20 cellular contexts compared by ENCODE assay signal in the genomic region with DNA sequence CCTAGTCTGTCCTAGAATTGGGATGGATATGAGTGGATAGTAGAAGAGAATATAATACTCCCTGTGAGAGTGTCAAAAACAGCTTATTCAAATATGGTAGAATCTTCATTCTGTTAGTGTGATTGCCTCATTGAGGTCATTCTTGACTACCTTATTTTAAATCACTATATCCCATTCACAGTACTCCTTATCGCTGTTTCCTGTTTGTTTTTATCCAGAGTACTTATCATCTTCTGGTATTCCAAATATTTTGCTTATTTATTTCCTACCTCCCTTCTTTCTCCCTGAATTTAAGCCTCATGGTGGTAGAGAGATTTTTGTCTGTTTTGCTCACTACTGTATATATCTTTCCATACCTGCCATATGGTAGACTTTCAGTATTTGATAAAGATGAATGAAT. TPM values are rescaled to one million over a fixed set of nuclear protein-coding genes. Genes with fewer than 3 reads are reported as not detected.
DNase-seq lines count a peak whose midpoint lies in the region; ATAC-seq and TF ChIP-seq lines count a peak whose summit lies in the region.
"Had no signal": no experiment of that assay in that cellular context is flagged by ENCODE, and none has a peak within 500 bp of the region (broad histone marks: within the 10 kb centered on the region; RNA-seq: fewer than 3 reads in every experiment).

No MANE protein-coding gene starts in this region.

- peaks cover 8% of the 10 kb centered on the region for H3K9me3 Mint-ChIP-seq in activated CD4-positive, alpha-beta T cell treated with anti-CD3 and anti-CD28 coated beads, Interleukin-2, amount 10 ng/mL, durations not matched to agents 24 days and 14 days
- peaks cover 6% of the 10 kb centered on the region for H3K9me3 Mint-ChIP-seq in activated CD4-positive, alpha-beta memory T cell treated with anti-CD3 and anti-CD28 coated beads, Interleukin-2, amount 10 ng/mL, durations not matched to agents 7 days and 5 days
- peaks cover 0 to 7% of the 10 kb centered on the region in 2 donors for H3K9me3 Mint-ChIP-seq in stimulated activated naive CD8-positive, alpha-beta T cell treated with anti-CD3 and anti-CD28 coated beads, Interleukin-15, amount 100 ng/mL, for 72 hours
- H3K9me3 Mint-ChIP-seq: T-cell had no signal

- CTCF ChIA-PET in activated CD4-positive, alpha-beta memory T cell treated with anti-CD3 and anti-CD28 coated beads, Interleukin-2, amount 10 ng/mL, durations not matched to agents 7 days and 5 days (lab: Charles Lee): interaction anchor here (0.5 to 3.2 kb wide), 3 partner anchors 9 to 67 kb away, joined by 3 to 11 read pairs (median 6); partner anchors contain the start of gene NDFIP2

- H4K20me1 ChIP-seq in hepatocyte (ENCODE audit: insufficient read depth, poor library complexity, severe bottlenecking): peaks cover 60% of the 10 kb centered on the region

- H3K4me1 ChIP-seq in hepatocyte (ENCODE audit: insufficient read depth): peaks cover 26% of the 10 kb centered on the region
- peaks cover 76% of the 10 kb centered on the region for H3K4me1 ChIP-seq in suprapubic skin
- no peaks in the 10 kb centered on the region for H3K4me1 ChIP-seq in uterus

- H3K27ac Mint-ChIP-seq in activated CD4-positive, alpha-beta T cell treated with anti-CD3 and anti-CD28 coated beads, Interleukin-2, amount 10 ng/mL, durations not matched to agents 24 days and 14 days: peak overlapping the region; percentile 92
- H3K27ac Mint-ChIP-seq in activated CD4-positive, alpha-beta memory T cell treated with anti-CD3 and anti-CD28 coated beads, Interleukin-2, amount 10 ng/mL, durations not matched to agents 7 days and 5 days: peak overlapping the region; percentile 75
- H3K27ac Mint-ChIP-seq in stimulated activated naive CD8-positive, alpha-beta T cell treated with anti-CD3 and anti-CD28 coated beads, Interleukin-15, amount 100 ng/mL, for 72 hours: no peak overlapping the region
- H3K27ac Mint-ChIP-seq: CD4-positive, alpha-beta memory T cell had no signal

- peak overlapping the region; percentile 51 for H3K4me2 ChIP-seq in hepatocyte

- TF ChIP-seq CTCF in hepatocyte (IDR thresholded peaks at IDR 0.05; ENCODE audit: poor library complexity): no peak
- no peak for TF ChIP-seq CTCF in suprapubic skin (IDR thresholded peaks at IDR 0.05)
- no peak for TF ChIP-seq CTCF in uterus (IDR thresholded peaks at IDR 0.05)

- no peak overlapping the region for H2AFZ ChIP-seq in hepatocyte

- H3K4me3 Mint-ChIP-seq in activated CD4-positive, alpha-beta T cell treated with anti-CD3 and anti-CD28 coated beads, Interleukin-2, amount 10 ng/mL, durations not matched to agents 24 days and 14 days: peak overlapping the region; percentile 77
- H3K4me3 Mint-ChIP-seq in activated CD4-positive, alpha-beta memory T cell treated with anti-CD3 and anti-CD28 coated beads, Interleukin-2, amount 10 ng/mL, durations not matched to agents 7 days and 5 days: no peak overlapping the region
- H3K4me3 Mint-ChIP-seq in stimulated activated naive CD8-positive, alpha-beta T cell treated with anti-CD3 and anti-CD28 coated beads, Interleukin-15, amount 100 ng/mL, for 72 hours: no peak overlapping the region
- H3K4me3 Mint-ChIP-seq: CD4-positive, alpha-beta memory T cell had no signal

- ATAC-seq in stimulated activated naive CD8-positive, alpha-beta T cell treated with anti-CD3 and anti-CD28 coated beads, Interleukin-15, amount 100 ng/mL, for 72 hours: no peak
- ATAC-seq: right cardiac atrium had no signal

- H3K27ac ChIP-seq in hepatocyte (peak overlapping the region; percentile 51), suprapubic skin (peak overlapping the region; percentile 87), uterus (no peak overlapping the region)
- H3K27ac ChIP-seq: coronary artery, neutrophil, Peyer's patch had no signal

- no peaks in the 10 kb centered on the region for H3K27me3 Mint-ChIP-seq in activated CD4-positive, alpha-beta T cell treated with anti-CD3 and anti-CD28 coated beads, Interleukin-2, amount 10 ng/mL, durations not matched to agents 24 days and 14 days
- no peaks in the 10 kb centered on the region for H3K27me3 Mint-ChIP-seq in activated CD4-positive, alpha-beta memory T cell treated with anti-CD3 and anti-CD28 coated beads, Interleukin-2, amount 10 ng/mL, durations not matched to agents 7 days and 5 days
- no peaks in the 10 kb centered on the region for H3K27me3 Mint-ChIP-seq in stimulated activated naive CD8-positive, alpha-beta T cell treated with anti-CD3 and anti-CD28 coated beads, Interleukin-15, amount 100 ng/mL, for 72 hours
- H3K27me3 Mint-ChIP-seq: CD4-positive, alpha-beta memory T cell; T-cell had no signal

- H3K36me3 Mint-ChIP-seq in activated CD4-positive, alpha-beta T cell treated with anti-CD3 and anti-CD28 coated beads, Interleukin-2, amount 10 ng/mL, durations not matched to agents 24 days and 14 days (ENCODE audit: low read depth): peaks cover 62% of the 10 kb centered on the region
- peaks cover 26% of the 10 kb centered on the region for H3K36me3 Mint-ChIP-seq in activated CD4-positive, alpha-beta memory T cell treated with anti-CD3 and anti-CD28 coated beads, Interleukin-2, amount 10 ng/mL, durations not matched to agents 7 days and 5 days (ENCODE audit: low read depth)

- no peak for DNase-seq in activated CD4-positive, alpha-beta T cell treated with anti-CD3 and anti-CD28 coated beads, Interleukin-2, amount 10 ng/mL, durations not matched to agents 24 days and 14 days
- no peak for DNase-seq in activated CD4-positive, alpha-beta T cell treated with anti-CD3 and anti-CD28 coated beads for 48 hours
- DNase-seq in activated CD4-positive, alpha-beta memory T cell treated with anti-CD3 and anti-CD28 coated beads, Interleukin-2, amount 10 ng/mL, durations not matched to agents 7 days and 5 days: no peak
- DNase-seq in hepatocyte (ENCODE audit: low spot score) (no peak), suprapubic skin (ENCODE audit: low spot score in 2 of 2) (no peak), uterus (no peak), cerebellar cortex (ENCODE audit: low spot score) (no peak)
- no peak for DNase-seq in stimulated activated naive CD8-positive, alpha-beta T cell treated with anti-CD3 and anti-CD28 coated beads, Interleukin-15, amount 100 ng/mL, for 72 hours
- DNase-seq: ACHN; activated CD4-positive, CD25-positive, alpha-beta regulatory T cell; amniotic stem cell; CD4-positive, alpha-beta memory T cell; NCI-H2081; NCI-H774; Peyer's patch; right cardiac atrium; stimulated activated CD4-positive, alpha-beta T cell treated with anti-CD3 and anti-CD28 coated beads, Interleukin-4, amount 100 ng/mL, for 1 hour; T-cell had no signal

- TF ChIP-seq EP300 in suprapubic skin (IDR thresholded peaks at IDR 0.05): no peak

- H3K4me3 ChIP-seq in hepatocyte (no peak overlapping the region), suprapubic skin (no peak overlapping the region), uterus (no peak overlapping the region)
- H3K4me3 ChIP-seq: coronary artery, Peyer's patch had no signal

- POLR2A ChIA-PET in activated CD4-positive, alpha-beta memory T cell treated with anti-CD3 and anti-CD28 coated beads, Interleukin-2, amount 10 ng/mL, durations not matched to agents 7 days and 5 days (lab: Charles Lee): interaction anchor here (2.4 kb wide), 1 partner anchor 10 kb away, joined by 11 read pairs; the partner anchor contains the start of gene NDFIP2

- peaks cover 85% of the 10 kb centered on the region for H3K4me1 Mint-ChIP-seq in activated CD4-positive, alpha-beta T cell treated with anti-CD3 and anti-CD28 coated beads, Interleukin-2, amount 10 ng/mL, durations not matched to agents 24 days and 14 days
- peaks cover 81% of the 10 kb centered on the region for H3K4me1 Mint-ChIP-seq in activated CD4-positive, alpha-beta memory T cell treated with anti-CD3 and anti-CD28 coated beads, Interleukin-2, amount 10 ng/mL, durations not matched to agents 7 days and 5 days
- peaks cover 84% of the 10 kb centered on the region for H3K4me1 Mint-ChIP-seq in stimulated activated naive CD8-positive, alpha-beta T cell treated with anti-CD3 and anti-CD28 coated beads, Interleukin-15, amount 100 ng/mL, for 72 hours

- H3K36me3 ChIP-seq in hepatocyte (replicated peaks; ENCODE audit: insufficient read depth, low read depth) (peaks cover 3% of the 10 kb centered on the region), suprapubic skin (no peaks in the 10 kb centered on the region), uterus (no peaks in the 10 kb centered on the region)
- H3K36me3 ChIP-seq: neutrophil, Peyer's patch had no signal

- H3K79me2 ChIP-seq in hepatocyte: peaks cover 100% of the 10 kb centered on the region

- WGBS in hepatocyte (ENCODE audit: low lambda C conversion rate, missing lambda C conversion rate): 87% methylated on average over 1 of the region's 1 CpG
- 86% methylated on average over 1 of the region's 1 CpG for WGBS in suprapubic skin

- H3K27me3 ChIP-seq in hepatocyte: no peaks in the 10 kb centered on the region
- no peaks in the 10 kb centered on the region for H3K27me3 ChIP-seq in suprapubic skin
- H3K27me3 ChIP-seq in uterus: no peaks in the 10 kb centered on the region
- H3K27me3 ChIP-seq: Peyer's patch had no signal

- TF ChIP-seq POLR2A in suprapubic skin (IDR thresholded peaks at IDR 0.05): no peak
- TF ChIP-seq POLR2A in uterus (IDR thresholded peaks at IDR 0.05): no peak

- no peaks in the 10 kb centered on the region for H3K9me2 ChIP-seq in hepatocyte (replicated peaks; ENCODE audit: insufficient read depth)

- H3K9me3 ChIP-seq in hepatocyte (ENCODE audit: low read depth) (no peaks in the 10 kb centered on the region), suprapubic skin (no peaks in the 10 kb centered on the region), uterus (no peaks in the 10 kb centered on the region)
- H3K9me3 ChIP-seq: neutrophil, Peyer's patch had no signal

- intact Hi-C loops in activated CD4-positive, alpha-beta T cell treated with anti-CD3 and anti-CD28 coated beads, Interleukin-2, amount 10 ng/mL, durations not matched to agents 24 days and 14 days (cut with micrococcal nuclease): loop anchor here (1.0 kb wide), 1 partner anchor 10 kb away; the partner anchor contains the start of gene NDFIP2
- intact Hi-C loops in uterus (cut with DNase I; ENCODE audit: low total_unique reads): no loop called here

RNA-seq across cellular contexts. Expression of gene NDFIP2, which starts 9.9 kb away (rescaled TPM):
- 258 and 272 TPM in 2 replicates for total RNA-seq in activated CD4-positive, alpha-beta T cell treated with anti-CD3 and anti-CD28 coated beads, Interleukin-2, amount 10 ng/mL, durations not matched to agents 24 days and 14 days
- 10 to 100 TPM; 49.6 to 53.2 TPM for total RNA-seq in activated CD4-positive, alpha-beta memory T cell treated with anti-CD3 and anti-CD28 coated beads, Interleukin-2, amount 10 ng/mL, durations not matched to agents 7 days and 5 days
- total RNA-seq in hepatocyte: 72.8 and 80.2 TPM in 2 replicates
- 40.6 and 54.4 TPM in 2 replicates for polyA plus RNA-seq in hepatocyte
- 100 to 1,000 TPM in 1 of 4 donors, 10 to 100 TPM in 3; 72.2 to 103 (median 86.2) TPM for total RNA-seq in suprapubic skin
- total RNA-seq in uterus: 10 to 100 TPM in 3 of 4 donors, 1 to 10 TPM in 1; 5.1 to 35.4 (median 13.9) TPM

Comparison
In these comparisons a context has a peak if more than half of its experiments do, and no peak if none do; other contexts are left out.
1. H3K27ac Mint-ChIP-seq: peak in activated CD4-positive, alpha-beta T cell treated with anti-CD3 and anti-CD28 coated beads, Interleukin-2, amount 10 ng/mL, durations not matched to agents 24 days and 14 days (single experiment) and activated CD4-positive, alpha-beta memory T cell treated with anti-CD3 and anti-CD28 coated beads, Interleukin-2, amount 10 ng/mL, durations not matched to agents 7 days and 5 days (single experiment); none in stimulated activated naive CD8-positive, alpha-beta T cell treated with anti-CD3 and anti-CD28 coated beads, Interleukin-15, amount 100 ng/mL, for 72 hours (0 of 2).
2. H3K27ac ChIP-seq: peak in hepatocyte (single experiment) and suprapubic skin (single experiment); none in uterus (0 of 2).